In genomic region chr9:129075996-129076639, GRCh38 we compare ENCODE assay signal across 23 cellular contexts. TPM values are rescaled to one million over a fixed set of nuclear protein-coding genes. Genes with fewer than 3 reads are reported as not detected.
DNase-seq lines count a peak whose midpoint lies in the region; ATAC-seq and TF ChIP-seq lines count a peak whose summit lies in the region.
"Had no signal": no experiment of that assay in that cellular context is flagged by ENCODE, and none has a peak within 500 bp of the region (broad histone marks: within the 10 kb centered on the region; RNA-seq: fewer than 3 reads in every experiment).

No MANE protein-coding gene starts in this region.

- H3K9me3 ChIP-seq in CD4-positive, alpha-beta T cell (ENCODE audit: control insufficient read depth, low read length), result no peaks in the 10 kb centered on the region
- H3K9me3 ChIP-seq in duodenal mucosa (ENCODE audit: control insufficient read depth in 1 of 2, low read length in 2 of 2) (no peaks in the 10 kb centered on the region), right lobe of liver (no peaks in the 10 kb centered on the region), sigmoid colon (no peaks in the 10 kb centered on the region)
- H3K9me3 ChIP-seq: MG63 had no signal

- TF ChIP-seq POLR2A in right lobe of liver (IDR thresholded peaks at IDR 0.05) (no peak), sigmoid colon (IDR thresholded peaks at IDR 0.05) (no peak)

- POLR2A ChIA-PET in CD4-positive, alpha-beta T cell (lab: Charles Lee), result no interaction called here

- no peak for ATAC-seq in CD4-positive, alpha-beta T cell (ENCODE audit: poor library complexity)
- peak; percentile 37 to 64 (median 60) for ATAC-seq in right lobe of liver

- no peaks in the 10 kb centered on the region for H3K36me3 Mint-ChIP-seq in CD4-positive, alpha-beta T cell (ENCODE audit: low read depth)
- no peaks in the 10 kb centered on the region for H3K36me3 Mint-ChIP-seq in progenitor cell of endocrine pancreas (ENCODE audit: insufficient read depth)

- no peak overlapping the region for H3K27ac Mint-ChIP-seq in CD4-positive, alpha-beta T cell
- H3K27ac Mint-ChIP-seq in progenitor cell of endocrine pancreas, result peak overlapping the region; percentile 49

- H3K27me3 Mint-ChIP-seq in CD4-positive, alpha-beta T cell, result no peaks in the 10 kb centered on the region
- no peaks in the 10 kb centered on the region for H3K27me3 Mint-ChIP-seq in progenitor cell of endocrine pancreas

- no peak for TF ChIP-seq EP300 in sigmoid colon (IDR thresholded peaks at IDR 0.05)

- WGBS in right lobe of liver (ENCODE audit: insufficient coverage, low coverage, low lambda C conversion rate, missing lambda C conversion rate), result 31% methylated on average over 2 of the region's 16 CpGs
- WGBS in sigmoid colon, 2 donors, result 71 to 86% methylated on average over 16 of the region's 16 CpGs

- peak overlapping the region; percentile 51 for H3K4me3 Mint-ChIP-seq in CD4-positive, alpha-beta T cell
- H3K4me3 Mint-ChIP-seq in progenitor cell of endocrine pancreas (ENCODE audit: low read depth), result no peak overlapping the region

- H3K4me1 ChIP-seq in duodenal mucosa (ENCODE audit: control insufficient read depth in 1 of 2, insufficient read depth in 2 of 2, low read length in 2 of 2) (peaks cover 41 to 52% of the 10 kb centered on the region in 2 donors), right lobe of liver (peaks cover 0 to 60% (median 15%) of the 10 kb centered on the region in 4 donors), sigmoid colon (peaks cover 0 to 9% (median 3%) of the 10 kb centered on the region in 4 donors)

- H3K4me3 ChIP-seq in duodenal mucosa (ENCODE audit: low read depth in 1 of 2, low read length in 2 of 2), result no peak overlapping the region
- no peak overlapping the region for H3K4me3 ChIP-seq in right lobe of liver
- no peak overlapping the region for H3K4me3 ChIP-seq in sigmoid colon
- H3K4me3 ChIP-seq: MG63 had no signal

- no peaks in the 10 kb centered on the region for H3K9me3 Mint-ChIP-seq in CD4-positive, alpha-beta T cell
- no peaks in the 10 kb centered on the region for H3K9me3 Mint-ChIP-seq in progenitor cell of endocrine pancreas (ENCODE audit: low read depth)

- H3K36me3 ChIP-seq in duodenal mucosa (ENCODE audit: control insufficient read depth in 1 of 2, insufficient read depth in 2 of 2, low read length in 2 of 2) (peaks cover 4 to 5% of the 10 kb centered on the region in 2 donors), right lobe of liver (no peaks in the 10 kb centered on the region), sigmoid colon (peaks cover 0 to 8% (median 2%) of the 10 kb centered on the region in 4 donors)
- H3K36me3 ChIP-seq: MG63 had no signal

- intact Hi-C loops in CD4-positive, alpha-beta T cell (cut with DNase I, micrococcal nuclease), result no loop called here
- intact Hi-C loops in right lobe of liver (cut with DNase I), result no loop called here
- intact Hi-C loops in sigmoid colon (cut with DNase I), result no loop called here

- H3K9ac ChIP-seq in duodenal mucosa (ENCODE audit: low read depth in 1 of 2, low read length in 2 of 2), result peak overlapping the region in 1 of 2 donors; percentile 57

- no peaks in the 10 kb centered on the region for H3K27me3 ChIP-seq in CD4-positive, alpha-beta T cell (ENCODE audit: control insufficient read depth, insufficient read depth, low read length)
- H3K27me3 ChIP-seq in duodenal mucosa (ENCODE audit: control insufficient read depth in 1 of 2, insufficient read depth in 2 of 2, low read length in 2 of 2) (no peaks in the 10 kb centered on the region), right lobe of liver (no peaks in the 10 kb centered on the region), sigmoid colon (no peaks in the 10 kb centered on the region)
- H3K27me3 ChIP-seq: MG63 had no signal

- H3K27ac ChIP-seq in CD4-positive, alpha-beta T cell (ENCODE audit: low read depth, low read length), result no peak overlapping the region
- H3K27ac ChIP-seq in duodenal mucosa (ENCODE audit: low read depth, low read length) (peak overlapping the region; percentile 45), right lobe of liver (peak overlapping the region in 2 of 3 donors; percentile 66 to 88), sigmoid colon (no peak overlapping the region)

- CTCF ChIA-PET in CD4-positive, alpha-beta T cell (lab: Charles Lee), result no interaction called here

- no peak for DNase-seq in CD4-positive, alpha-beta T cell
- DNase-seq in right lobe of liver (peak; percentile 55 to 89 (median 87)), progenitor cell of endocrine pancreas (ENCODE audit: low spot score, unreplicated experiment) (no peak), superior temporal gyrus (ENCODE audit: extremely low spot score) (no peak), sigmoid colon (no peak), NCI-H2107 (lab: John Stamatoyannopoulos, UW) (no peak), LoVo (ENCODE audit: low spot score) (no peak)
- DNase-seq: 8988T, COR-L47, DMS 273 treated with DMSO at 0.1 percent for 48 hours, DND-41, H7, IMR-90, Karpas-422, MG63, NCI-H1092, NCI-H1436 treated with DMSO at 0.1 percent for 48 hours, NCI-H2029, NCI-H2171 treated with DMSO at 0.1 percent for 48 hours, NCI-H446, NCI-H526 treated with DMSO at 0.1 percent for 48 hours, SHP77 had no signal

- peaks cover 26% of the 10 kb centered on the region for H3K4me1 Mint-ChIP-seq in CD4-positive, alpha-beta T cell (ENCODE audit: low read depth)
- peaks cover 7% of the 10 kb centered on the region for H3K4me1 Mint-ChIP-seq in progenitor cell of endocrine pancreas (ENCODE audit: low read depth)

- no peak for TF ChIP-seq CTCF in CD4-positive, alpha-beta T cell (IDR thresholded peaks at IDR 0.05)
- TF ChIP-seq CTCF in right lobe of liver (IDR thresholded peaks at IDR 0.05), result no peak
- no peak for TF ChIP-seq CTCF in progenitor cell of endocrine pancreas (IDR thresholded peaks at IDR 0.05; ENCODE audit: unreplicated experiment)
- TF ChIP-seq CTCF in sigmoid colon (IDR thresholded peaks at IDR 0.05), result no peak

RNA-seq across cellular contexts. Expression of gene DOLPP1, which starts 4.8 kb away (rescaled TPM):
- 1 to 10 TPM; 2.7 to 3.6 TPM for total RNA-seq in CD4-positive, alpha-beta T cell
- 10 to 100 TPM; 10.1 to 16.8 (median 13.3) TPM for total RNA-seq in right lobe of liver
- total RNA-seq in progenitor cell of endocrine pancreas, result 29.1 and 29.3 TPM in 2 replicates
- 1 to 10 TPM; 2.3 to 4.3 (median 3.4) TPM for total RNA-seq in sigmoid colon
- polyA plus RNA-seq in sigmoid colon, result 10 to 100 TPM in 1 of 3 donors, 1 to 10 TPM in 2; 9.0 to 39.4 (median 9.7) TPM

RNA-seq across cellular contexts. Expression of gene CRAT, which starts 34.5 kb away (rescaled TPM):
- total RNA-seq in CD4-positive, alpha-beta T cell, result 1 to 10 TPM; 7.1 to 9.4 TPM
- 100 to 1,000 TPM in 4 of 6 experiments, 10 to 100 TPM in 2; 86.1 to 146 (median 104) TPM for total RNA-seq in right lobe of liver
- total RNA-seq in progenitor cell of endocrine pancreas, result 19.0 and 20.5 TPM in 2 replicates
- 10 to 100 TPM; 49.6 to 58.8 (median 52.7) TPM for total RNA-seq in sigmoid colon
- 10 to 100 TPM; 49.8 to 66.8 (median 58.3) TPM for polyA plus RNA-seq in sigmoid colon

RNA-seq across cellular contexts. Expression of gene PTPA, which starts 35.1 kb away (rescaled TPM):
- total RNA-seq in CD4-positive, alpha-beta T cell, result 10 to 100 TPM; 21.6 to 23.3 TPM
- total RNA-seq in right lobe of liver, result 100 to 1,000 TPM in 1 of 6 experiments, 10 to 100 TPM in 5; 55.4 to 123 (median 62.0) TPM
- 135 and 145 TPM in 2 replicates for total RNA-seq in progenitor cell of endocrine pancreas
- total RNA-seq in sigmoid colon, result 10 to 100 TPM; 50.2 to 79.5 (median 77.4) TPM
- polyA plus RNA-seq in sigmoid colon, result 100 to 1,000 TPM in 1 of 3 donors, 10 to 100 TPM in 2; 67.3 to 141 (median 88.3) TPM

RNA-seq across cellular contexts. Expression of gene MIGA2, which starts 39.7 kb away (rescaled TPM):
- total RNA-seq in CD4-positive, alpha-beta T cell, result 10 to 100 TPM; 53.2 to 56.9 TPM
- total RNA-seq in right lobe of liver, result 10 to 100 TPM in 4 of 6 experiments, 1 to 10 TPM in 2; 9.1 to 16.4 (median 10.8) TPM
- total RNA-seq in progenitor cell of endocrine pancreas, result 42.6 and 45.4 TPM in 2 replicates
- total RNA-seq in sigmoid colon, result 10 to 100 TPM; 18.1 to 30.5 (median 25.1) TPM
- polyA plus RNA-seq in sigmoid colon, result 10 to 100 TPM in 1 of 3 donors, 1 to 10 TPM in 2; 8.4 to 44.3 (median 9.9) TPM

RNA-seq across cellular contexts. Expression of gene SH3GLB2, which starts 48.0 kb away (rescaled TPM):
- 10 to 100 TPM; 65.6 to 69.1 TPM for total RNA-seq in CD4-positive, alpha-beta T cell
- total RNA-seq in right lobe of liver, result 10 to 100 TPM; 23.7 to 28.3 (median 24.7) TPM
- 182 and 183 TPM in 2 replicates for total RNA-seq in progenitor cell of endocrine pancreas
- 10 to 100 TPM; 66.7 to 78.3 (median 72.9) TPM for total RNA-seq in sigmoid colon
- 100 to 1,000 TPM in 1 of 3 donors, 10 to 100 TPM in 2; 49.7 to 143 (median 62.5) TPM for polyA plus RNA-seq in sigmoid colon

Comparison
In these comparisons a context has a peak if more than half of its experiments do, and no peak if none do; other contexts are left out.
1. DNase-seq: peak in right lobe of liver (3 of 3); none in CD4-positive, alpha-beta T cell (0 of 10), progenitor cell of endocrine pancreas (single experiment), superior temporal gyrus (single experiment), sigmoid colon (single experiment), NCI-H2107 (single experiment) and LoVo (single experiment).
2. H3K27ac ChIP-seq: peak in duodenal mucosa (single experiment) and right lobe of liver (2 of 3); none in CD4-positive, alpha-beta T cell (single experiment) and sigmoid colon (0 of 4).